21 cellular contexts compared by ENCODE assay signal in the genomic region with DNA sequence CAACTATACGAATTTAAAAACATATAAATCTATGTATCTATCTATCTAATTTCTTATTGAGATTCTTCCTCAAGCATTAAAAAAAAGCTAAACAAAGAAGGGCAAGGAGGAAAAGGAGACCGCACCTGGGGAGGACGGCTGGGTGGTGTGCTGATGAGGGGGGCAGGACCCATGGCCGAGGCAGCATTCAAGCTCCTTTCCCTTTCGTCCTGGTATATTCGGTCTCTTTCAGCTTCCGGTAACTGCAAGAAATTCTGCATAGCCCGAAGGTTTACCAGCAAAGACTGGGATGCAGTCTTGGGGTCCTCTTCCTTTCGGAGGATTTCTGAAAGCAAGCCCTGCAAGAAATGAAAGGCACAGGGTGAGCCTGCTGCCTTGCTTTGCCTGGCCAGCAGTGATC.
"Had no signal": no experiment of that assay in that cellular context is flagged by ENCODE, and none has a peak within 500 bp of the region (broad histone marks: within the 10 kb centered on the region; RNA-seq: fewer than 3 reads in every experiment).

No MANE protein-coding gene starts in this region.

- H3K4me1 ChIP-seq: breast epithelium, esophagus muscularis mucosa, gastroesophageal sphincter, tibial artery had no signal

- H3K4me3 ChIP-seq: breast epithelium, esophagus muscularis mucosa, gastroesophageal sphincter, heart left ventricle, left ventricle myocardium inferior, tibial artery had no signal

- H3K4me3 Mint-ChIP-seq: neural crest cell had no signal

- ATAC-seq: gastroesophageal sphincter, heart left ventricle had no signal

- H3K36me3 ChIP-seq: breast epithelium had no signal

- H3K27me3 ChIP-seq: breast epithelium, esophagus muscularis mucosa, gastroesophageal sphincter, heart left ventricle, tibial artery had no signal

- H3K9me3 ChIP-seq: breast epithelium, esophagus muscularis mucosa, gastroesophageal sphincter, heart left ventricle, left ventricle myocardium inferior, tibial artery had no signal

- H3K9me3 Mint-ChIP-seq: neural crest cell had no signal

- H3K27ac ChIP-seq: breast epithelium, esophagus muscularis mucosa, gastroesophageal sphincter, heart left ventricle, left ventricle myocardium inferior, tibial artery had no signal

- DNase-seq: activated CD4-positive, alpha-beta T cell treated with anti-CD3 and anti-CD28 coated beads for 48 hours; activated effector memory CD4-positive, alpha-beta T cell treated with Interleukin-2 at 50 U/mL for 16 hours; activated T-cell treated with anti-CD3 and anti-CD28 coated beads for 4 hours; anterior cingulate cortex; cerebellar nuclear complex; cortex of kidney; effector CD4-positive, alpha-beta T cell; heart left ventricle; left ventricle myocardium inferior; mammary epithelial cell; stimulated activated CD4-positive, alpha-beta T cell treated with anti-CD3 and anti-CD28 coated beads, Interleukin-12 subunit alpha, Interleukin-12 subunit beta, amount 100 ng/mL, for 4 hours; stimulated activated CD4-positive, alpha-beta T cell treated with anti-CD3 and anti-CD28 coated beads, Interleukin-1b, Interleukin-23, amount 100 ng/mL, for 48 hours; stimulated activated CD8-positive, alpha-beta memory T cell treated with anti-CD3 and anti-CD28 coated beads, Interleukin-4, amount 100 ng/mL, for 48 hours; stimulated activated naive CD4-positive, alpha-beta T cell; substantia nigra; SW 1271; tibial artery had no signal
